9 cellular contexts compared by ENCODE assay signal in the genomic region with DNA sequence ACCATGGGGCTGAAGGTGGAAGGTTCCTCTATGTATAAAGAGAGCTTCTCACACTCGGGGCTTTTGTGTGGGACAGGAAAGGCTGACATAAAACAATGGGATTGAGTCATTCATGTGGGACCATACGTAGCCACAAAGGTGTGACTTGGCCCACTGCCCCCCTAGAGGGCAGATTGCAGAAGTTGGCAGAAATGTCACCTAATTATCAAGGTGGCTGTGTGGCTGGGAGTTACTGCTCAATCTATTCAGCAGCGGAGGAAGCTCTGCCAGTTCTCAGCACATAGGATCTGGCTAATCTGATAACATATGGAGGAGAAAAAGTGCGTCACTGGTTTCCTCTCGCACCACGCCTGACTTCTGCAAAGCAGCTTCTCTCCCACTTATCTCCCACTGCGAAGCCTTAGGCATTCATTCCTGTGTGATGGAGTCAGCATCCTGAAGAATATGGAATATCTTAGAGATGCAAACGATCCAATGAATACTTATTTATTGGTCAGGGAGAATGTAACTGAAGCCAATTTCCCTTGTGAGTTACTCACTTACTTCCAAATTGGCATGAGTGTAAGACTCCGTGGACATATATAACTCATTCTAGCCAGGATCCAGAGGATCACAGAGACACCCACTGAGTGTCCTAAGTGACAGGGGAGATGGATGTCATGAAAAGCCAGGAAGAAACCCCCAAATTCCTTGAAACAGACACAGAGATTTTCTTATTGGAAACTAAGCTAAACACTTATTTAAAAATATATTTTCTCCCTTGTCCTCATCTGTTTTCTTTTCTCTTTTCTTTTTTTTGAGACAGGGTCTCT.
DNase-seq lines count a peak whose midpoint lies in the region; ATAC-seq and TF ChIP-seq lines count a peak whose summit lies in the region.
"Had no signal": no experiment of that assay in that cellular context is flagged by ENCODE, and none has a peak within 500 bp of the region (broad histone marks: within the 10 kb centered on the region; RNA-seq: fewer than 3 reads in every experiment).

No MANE protein-coding gene starts in this region.

- H3K4me1 ChIP-seq in uterus: no peaks in the 10 kb centered on the region
- H3K4me1 ChIP-seq: BLaER1 had no signal

- H3K27ac ChIP-seq in RWPE1: peak overlapping the region; percentile 72
- H3K27ac ChIP-seq in uterus: no peak overlapping the region
- H3K27ac ChIP-seq: BLaER1 had no signal

- no peaks in the 10 kb centered on the region for H3K36me3 ChIP-seq in uterus
- H3K36me3 ChIP-seq: BLaER1 had no signal

- intact Hi-C loops in activated CD8-positive, alpha-beta T cell treated with anti-CD3 and anti-CD28 coated beads for 36 hours (cut with micrococcal nuclease): no loop called here
- intact Hi-C loops in uterus (cut with DNase I; ENCODE audit: low total_unique reads): no loop called here

- peak; percentile 71 for ATAC-seq in activated CD8-positive, alpha-beta T cell treated with anti-CD3 and anti-CD28 coated beads for 36 hours
- no peak for ATAC-seq in activated CD8-positive, alpha-beta T cell treated with anti-CD3 and anti-CD28 coated beads, Interleukin-2, amount 10 ng/mL, durations not matched to agents 7 days and 5 days
- ATAC-seq in GM18861 (IDR thresholded peaks at IDR 0.05; ENCODE audit: unreplicated experiment): no peak

- TF ChIP-seq CTCF in activated CD8-positive, alpha-beta T cell treated with anti-CD3 and anti-CD28 coated beads for 36 hours (IDR thresholded peaks at IDR 0.05): no peak
- TF ChIP-seq CTCF in RWPE1 (conservative IDR thresholded peaks at IDR 0.05; ENCODE audit: low read depth) (no peak), uterus (IDR thresholded peaks at IDR 0.05) (no peak)

- no peaks in the 10 kb centered on the region for H3K9me3 ChIP-seq in uterus
- H3K9me3 ChIP-seq: BLaER1 had no signal

- H3K4me3 Mint-ChIP-seq in activated CD8-positive, alpha-beta T cell treated with anti-CD3 and anti-CD28 coated beads for 36 hours: no peak overlapping the region
- H3K4me3 Mint-ChIP-seq in activated CD8-positive, alpha-beta T cell treated with anti-CD3 and anti-CD28 coated beads, Interleukin-2, amount 10 ng/mL, durations not matched to agents 7 days and 5 days: no peak overlapping the region

- peaks cover 7% of the 10 kb centered on the region for H3K27me3 Mint-ChIP-seq in activated CD8-positive, alpha-beta T cell treated with anti-CD3 and anti-CD28 coated beads for 36 hours
- no peaks in the 10 kb centered on the region for H3K27me3 Mint-ChIP-seq in activated CD8-positive, alpha-beta T cell treated with anti-CD3 and anti-CD28 coated beads, Interleukin-2, amount 10 ng/mL, durations not matched to agents 7 days and 5 days (ENCODE audit: low read depth)

- no peak overlapping the region for H3K27ac Mint-ChIP-seq in activated CD8-positive, alpha-beta T cell treated with anti-CD3 and anti-CD28 coated beads for 36 hours
- no peak overlapping the region for H3K27ac Mint-ChIP-seq in activated CD8-positive, alpha-beta T cell treated with anti-CD3 and anti-CD28 coated beads, Interleukin-2, amount 10 ng/mL, durations not matched to agents 7 days and 5 days

- no peak overlapping the region for H3K4me3 ChIP-seq in uterus
- H3K4me3 ChIP-seq: BLaER1 had no signal

- H3K4me1 Mint-ChIP-seq in activated CD8-positive, alpha-beta T cell treated with anti-CD3 and anti-CD28 coated beads for 36 hours (ENCODE audit: low read depth): peaks cover 2% of the 10 kb centered on the region
- no peaks in the 10 kb centered on the region for H3K4me1 Mint-ChIP-seq in activated CD8-positive, alpha-beta T cell treated with anti-CD3 and anti-CD28 coated beads, Interleukin-2, amount 10 ng/mL, durations not matched to agents 7 days and 5 days (ENCODE audit: low read depth)

- peak; percentile 27 for DNase-seq in activated CD8-positive, alpha-beta T cell treated with anti-CD3 and anti-CD28 coated beads for 36 hours
- no peak for DNase-seq in activated CD8-positive, alpha-beta T cell treated with anti-CD3 and anti-CD28 coated beads, Interleukin-2, amount 10 ng/mL, durations not matched to agents 7 days and 5 days
- DNase-seq in RWPE1 (ENCODE audit: low spot score) (peak; percentile 79), fibroblast of gingiva (ENCODE audit: low read depth) (peak; percentile 29), smooth muscle cell of the brain vasculature (ENCODE audit: low read depth, low spot score) (peak; percentile 39), uterus (no peak), epidermal melanocyte (ENCODE audit: insufficient read length, low spot score) (no peak)

- no peaks in the 10 kb centered on the region for H3K36me3 Mint-ChIP-seq in activated CD8-positive, alpha-beta T cell treated with anti-CD3 and anti-CD28 coated beads for 36 hours (ENCODE audit: low read depth)
- H3K36me3 Mint-ChIP-seq in activated CD8-positive, alpha-beta T cell treated with anti-CD3 and anti-CD28 coated beads, Interleukin-2, amount 10 ng/mL, durations not matched to agents 7 days and 5 days (ENCODE audit: low read depth): no peaks in the 10 kb centered on the region

- H3K9me3 Mint-ChIP-seq in activated CD8-positive, alpha-beta T cell treated with anti-CD3 and anti-CD28 coated beads for 36 hours: no peaks in the 10 kb centered on the region
- H3K9me3 Mint-ChIP-seq in activated CD8-positive, alpha-beta T cell treated with anti-CD3 and anti-CD28 coated beads, Interleukin-2, amount 10 ng/mL, durations not matched to agents 7 days and 5 days (ENCODE audit: insufficient read depth): no peaks in the 10 kb centered on the region

- H3K27me3 ChIP-seq in uterus: no peaks in the 10 kb centered on the region
- H3K27me3 ChIP-seq: BLaER1 had no signal

- no peak for TF ChIP-seq POLR2A in uterus (IDR thresholded peaks at IDR 0.05)

- POLR2A ChIA-PET in activated CD8-positive, alpha-beta T cell treated with anti-CD3 and anti-CD28 coated beads for 36 hours (lab: Charles Lee): no interaction called here
- POLR2A ChIA-PET in activated CD8-positive, alpha-beta T cell treated with anti-CD3 and anti-CD28 coated beads, Interleukin-2, amount 10 ng/mL, durations not matched to agents 7 days and 5 days (lab: Charles Lee): no interaction called here
- POLR2A ChIA-PET in RWPE1 (lab: Yijun Ruan, JAX; ENCODE audit: low non-redundant PET): no interaction called here

- CTCF ChIA-PET in activated CD8-positive, alpha-beta T cell treated with anti-CD3 and anti-CD28 coated beads for 36 hours (lab: Charles Lee): interaction anchor here (0.9 kb wide), 1 partner anchor 23 kb away, joined by 3 read pairs; no protein-coding TSS in a partner anchor
- CTCF ChIA-PET in activated CD8-positive, alpha-beta T cell treated with anti-CD3 and anti-CD28 coated beads, Interleukin-2, amount 10 ng/mL, durations not matched to agents 7 days and 5 days (lab: Charles Lee): interaction anchor here (0.7 to 1.7 kb wide), 2 partner anchors 22 to 24 kb away, joined by 3 to 4 read pairs; no protein-coding TSS in a partner anchor
- CTCF ChIA-PET in RWPE1 (lab: Yijun Ruan, JAX): interaction anchor here (0.8 to 1.2 kb wide), 2 partner anchors 24 to 31 kb away, joined by 4 to 5 read pairs; no protein-coding TSS in a partner anchor

Comparison
In these comparisons a context has a peak if more than half of its experiments do, and no peak if none do; other contexts are left out.
1. DNase-seq: peak in activated CD8-positive, alpha-beta T cell treated with anti-CD3 and anti-CD28 coated beads for 36 hours (single experiment), RWPE1 (single experiment), fibroblast of gingiva (single experiment) and smooth muscle cell of the brain vasculature (single experiment); none in activated CD8-positive, alpha-beta T cell treated with anti-CD3 and anti-CD28 coated beads, Interleukin-2, amount 10 ng/mL, durations not matched to agents 7 days and 5 days (single experiment), uterus (0 of 2) and epidermal melanocyte (single experiment).